Comparison of ENCODE assay signal across 16 cellular contexts in genomic region chr10:34862892-34863291, GRCh38. TPM values are rescaled to one million over a fixed set of nuclear protein-coding genes. Genes with fewer than 3 reads are reported as not detected.
DNase-seq lines count a peak whose midpoint lies in the region; ATAC-seq and TF ChIP-seq lines count a peak whose summit lies in the region.
"Had no signal": no experiment of that assay in that cellular context is flagged by ENCODE, and none has a peak within 500 bp of the region (broad histone marks: within the 10 kb centered on the region; RNA-seq: fewer than 3 reads in every experiment).

No MANE protein-coding gene starts in this region.

- no peak overlapping the region for H2AFZ ChIP-seq in hepatocyte

- DNase-seq in NCI-H510A treated with DMSO at 0.1 percent for 48 hours (lab: John Stamatoyannopoulos, UW) (peak; percentile 11), NCI-H510A (lab: John Stamatoyannopoulos, UW) (no peak), NCI-H146 treated with DMSO at 0.1 percent for 48 hours (lab: John Stamatoyannopoulos, UW; ENCODE audit: unreplicated experiment) (peak; percentile 60), hepatocyte (ENCODE audit: low spot score) (no peak), transverse colon (peak; percentile 48), GM10266 (ENCODE audit: extremely low spot score) (no peak)
- DNase-seq: AML-193, EL, H9, IMR-90, Kasumi-1, NCI-H1436, NCI-H2107, SJCRH30, T-helper 17 cell had no signal

- no peaks in the 10 kb centered on the region for H3K79me2 ChIP-seq in hepatocyte

- TF ChIP-seq POLR2A in transverse colon (IDR thresholded peaks at IDR 0.05): no peak

- H3K4me1 ChIP-seq in hepatocyte (ENCODE audit: insufficient read depth): peaks cover 23% of the 10 kb centered on the region
- H3K4me1 ChIP-seq in transverse colon: peaks cover 3 to 55% (median 29%) of the 10 kb centered on the region in 4 donors
- H3K4me1 ChIP-seq: SJCRH30 had no signal

- in situ Hi-C loops in transverse colon (cut with MboI; ENCODE audit: low pct_ligation_motif_present in 1 of 4, low pct_unique_long_range_greater_than_20kb in 1 of 4, low sequenced_read_pairs in 3 of 4): no loop called here

- H3K36me3 ChIP-seq in hepatocyte (replicated peaks; ENCODE audit: insufficient read depth, low read depth) (no peaks in the 10 kb centered on the region), transverse colon (no peaks in the 10 kb centered on the region)
- H3K36me3 ChIP-seq: SJCRH30 had no signal

- intact Hi-C loops in transverse colon (cut with DNase I; ENCODE audit: low total_unique reads): no loop called here

- H3K27ac ChIP-seq in hepatocyte (peak overlapping the region; percentile 57), transverse colon (peak overlapping the region; percentile 65 to 81 (median 76))
- H3K27ac ChIP-seq: SJCRH30 had no signal

- no peak for TF ChIP-seq CTCF in hepatocyte (IDR thresholded peaks at IDR 0.05; ENCODE audit: poor library complexity)
- no peak for TF ChIP-seq CTCF in transverse colon (IDR thresholded peaks at IDR 0.05)
- TF ChIP-seq CTCF in GM10266 (IDR thresholded peaks at IDR 0.05; ENCODE audit: control insufficient read depth, insufficient read depth, low read depth, missing control alignments): no peak

- H3K4me2 ChIP-seq in hepatocyte: peak overlapping the region; percentile 15

- 65% methylated on average over 3 of the region's 3 CpGs for WGBS in hepatocyte (ENCODE audit: low lambda C conversion rate, missing lambda C conversion rate)
- WGBS in transverse colon (ENCODE audit: low coverage in 1 of 2), 2 donors: 37 to 81% methylated on average over 3 of the region's 3 CpGs

- H3K9me2 ChIP-seq in hepatocyte (replicated peaks; ENCODE audit: insufficient read depth): no peaks in the 10 kb centered on the region

- no peaks in the 10 kb centered on the region for H3K27me3 ChIP-seq in hepatocyte
- H3K27me3 ChIP-seq in transverse colon: no peaks in the 10 kb centered on the region
- H3K27me3 ChIP-seq: SJCRH30 had no signal

- no peak for ATAC-seq in GM19463 (IDR thresholded peaks at IDR 0.05; ENCODE audit: unreplicated experiment)
- ATAC-seq: T-helper 17 cell had no signal

- H3K9me3 ChIP-seq in hepatocyte (ENCODE audit: low read depth): no peaks in the 10 kb centered on the region
- H3K9me3 ChIP-seq in transverse colon: no peaks in the 10 kb centered on the region
- H3K9me3 ChIP-seq: SJCRH30 had no signal

- H4K20me1 ChIP-seq in hepatocyte (ENCODE audit: insufficient read depth, poor library complexity, severe bottlenecking): no peaks in the 10 kb centered on the region

- no peak for TF ChIP-seq EP300 in transverse colon (IDR thresholded peaks at IDR 0.05; ENCODE audit: low read depth)

- no peak overlapping the region for H3K4me3 ChIP-seq in hepatocyte
- no peak overlapping the region for H3K4me3 ChIP-seq in transverse colon
- H3K4me3 ChIP-seq: SJCRH30 had no signal

RNA-seq across cellular contexts. Expression of gene PARD3, which starts 47.8 kb away (rescaled TPM):
- total RNA-seq in hepatocyte: 59.7 TPM in 2 replicates
- 39.4 and 47.2 TPM in 2 replicates for polyA plus RNA-seq in hepatocyte
- total RNA-seq in transverse colon: 10 to 100 TPM; 27.3 to 65.3 (median 55.6) TPM

Comparison
In these comparisons a context has a peak if more than half of its experiments do, and no peak if none do; other contexts are left out.
1. DNase-seq: peak in NCI-H510A treated with DMSO at 0.1 percent for 48 hours (single experiment), NCI-H146 treated with DMSO at 0.1 percent for 48 hours (single experiment) and transverse colon (single experiment); none in NCI-H510A (single experiment), hepatocyte (single experiment) and GM10266 (single experiment).